ENCODE assay signal across 13 cellular contexts in the genomic region with DNA sequence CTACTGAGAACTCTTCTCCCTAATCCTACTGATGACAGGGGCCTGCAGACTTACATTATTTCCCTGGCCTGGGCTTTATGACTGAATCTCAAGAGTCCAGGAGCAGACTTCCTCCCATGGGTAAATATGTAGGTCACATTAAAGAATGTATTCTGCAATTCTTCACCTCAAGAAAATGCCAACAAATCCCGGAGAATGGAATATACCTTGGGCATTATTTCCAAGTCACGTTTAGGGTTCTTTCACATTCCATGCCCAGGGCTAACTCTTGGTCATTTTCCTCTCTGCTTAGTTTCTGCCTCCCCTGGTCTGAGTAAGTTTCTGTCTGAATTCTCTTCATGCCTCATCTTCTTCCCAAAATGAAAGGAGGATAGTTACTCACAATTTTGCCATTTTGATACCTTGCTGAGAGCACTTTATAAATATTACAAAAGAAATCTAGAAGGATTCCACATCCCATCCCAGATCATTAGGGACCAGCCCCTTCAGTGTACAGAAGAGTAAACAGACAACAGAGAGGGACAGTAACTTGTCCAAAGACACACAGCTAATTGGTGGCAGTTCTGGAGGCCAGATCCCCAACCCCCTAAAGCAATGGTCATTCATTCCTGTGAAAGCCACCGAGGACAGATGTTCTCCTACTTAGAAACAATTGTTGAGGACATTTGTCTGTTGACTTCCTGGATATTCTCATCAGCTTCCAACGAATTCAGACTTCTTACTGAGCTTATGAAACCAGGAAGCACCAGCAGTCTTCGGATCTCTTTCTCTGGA. TPM values are rescaled to one million over a fixed set of nuclear protein-coding genes. Genes with fewer than 3 reads are reported as not detected.
A peak's percentile ranks its signal among the peaks of the same experiment; 100 is the strongest.
DNase-seq lines count a peak whose midpoint lies in the region; ATAC-seq and TF ChIP-seq lines count a peak whose summit lies in the region.
"Had no signal": no experiment of that assay in that cellular context is flagged by ENCODE, and none has a peak within 500 bp of the region (broad histone marks: within the 10 kb centered on the region; RNA-seq: fewer than 3 reads in every experiment).

No MANE protein-coding gene starts in this region.

- H3K27ac ChIP-seq in SU-DHL-6 (ENCODE audit: low read depth, low read length) (no peak overlapping the region), iPS-20b (ENCODE audit: low read length) (no peak overlapping the region)

- H3K27me3 Mint-ChIP-seq in activated T-cell treated with anti-CD3 and anti-CD28 coated beads, Interleukin-2, amount 50 U/mL, for 4 hours (ENCODE audit: low read depth), result peaks cover 12% of the 10 kb centered on the region
- peaks cover 27 to 50% of the 10 kb centered on the region in 2 donors for H3K27me3 Mint-ChIP-seq in stimulated activated naive B cell treated with anti-CD40 and anti-IgM and Interleukin-4, amounts not matched to agents 10 μg/mL and 1 μg/mL and 100 μg/mL, for 72 hours

- H3K79me2 ChIP-seq in SU-DHL-6 (ENCODE audit: insufficient read depth, low read length), result no peaks in the 10 kb centered on the region

- H3F3A ChIP-seq in SU-DHL-6 (ENCODE audit: insufficient read depth), result no peaks in the 10 kb centered on the region

- no peaks in the 10 kb centered on the region for H3K36me3 Mint-ChIP-seq in activated T-cell treated with anti-CD3 and anti-CD28 coated beads, Interleukin-2, amount 50 U/mL, for 4 hours (ENCODE audit: insufficient read depth)
- no peaks in the 10 kb centered on the region for H3K36me3 Mint-ChIP-seq in stimulated activated naive B cell treated with anti-CD40 and anti-IgM and Interleukin-4, amounts not matched to agents 10 μg/mL and 1 μg/mL and 100 μg/mL, for 72 hours

- peak overlapping the region; percentile 79 for H2AFZ ChIP-seq in SU-DHL-6 (ENCODE audit: low read depth, low read length, severe bottlenecking)

- H3K9ac ChIP-seq in SU-DHL-6 (ENCODE audit: low read length) (no peak overlapping the region), iPS-20b (ENCODE audit: low read depth, low read length) (peak overlapping the region; percentile 73; the same call in 1 of the 2 replicates)

- TF ChIP-seq CTCF in SU-DHL-6 (IDR thresholded peaks at IDR 0.05; ENCODE audit: insufficient read depth, low read length, poor library complexity, severe bottlenecking), result no peak

- no peak overlapping the region for H3K4me3 ChIP-seq in SU-DHL-6 (ENCODE audit: insufficient read depth, low read length, poor library complexity, severe bottlenecking)
- peak overlapping the region; percentile 62 for H3K4me3 ChIP-seq in iPS-20b (ENCODE audit: low read length)

- H3K27me3 ChIP-seq in SU-DHL-6 (ENCODE audit: low read length) (no peaks in the 10 kb centered on the region), iPS-20b (ENCODE audit: insufficient read depth, low read length) (peaks cover 8% of the 10 kb centered on the region; the same call in 1 of the 2 replicates)

- no peaks in the 10 kb centered on the region for H3K9me2 ChIP-seq in SU-DHL-6 (replicated peaks; ENCODE audit: insufficient read depth, low read length)

- peak overlapping the region; percentile 54 for H3K4me2 ChIP-seq in SU-DHL-6 (ENCODE audit: low read depth, low read length, poor library complexity, severe bottlenecking)

- ATAC-seq in activated T-cell treated with anti-CD3 and anti-CD28 coated beads, Interleukin-2, amount 50 U/mL, for 4 hours, result no peak
- no peak for ATAC-seq in stimulated activated naive B cell treated with anti-CD40 and anti-IgM and Interleukin-4, amounts not matched to agents 10 μg/mL and 1 μg/mL and 100 μg/mL, for 72 hours (replicated peaks)
- no peak for ATAC-seq in GM19463 (IDR thresholded peaks at IDR 0.05; ENCODE audit: unreplicated experiment)
- ATAC-seq: SK-N-SH treated with all-trans-retinoic acid at 6 μM for 48 hours had no signal

- H3K27ac Mint-ChIP-seq in stimulated activated naive B cell treated with anti-CD40 and anti-IgM and Interleukin-4, amounts not matched to agents 10 μg/mL and 1 μg/mL and 100 μg/mL, for 72 hours, result no peak overlapping the region

- no peaks in the 10 kb centered on the region for H3K9me3 Mint-ChIP-seq in activated T-cell treated with anti-CD3 and anti-CD28 coated beads, Interleukin-2, amount 50 U/mL, for 4 hours
- no peaks in the 10 kb centered on the region for H3K9me3 Mint-ChIP-seq in stimulated activated naive B cell treated with anti-CD40 and anti-IgM and Interleukin-4, amounts not matched to agents 10 μg/mL and 1 μg/mL and 100 μg/mL, for 72 hours

- peaks cover 17% of the 10 kb centered on the region for H3K4me1 ChIP-seq in iPS-20b (ENCODE audit: insufficient read depth, low read length)

- peak overlapping the region; percentile 40 for H3K4me3 Mint-ChIP-seq in activated T-cell treated with anti-CD3 and anti-CD28 coated beads, Interleukin-2, amount 50 U/mL, for 4 hours
- peak overlapping the region; percentile 57 to 63 for H3K4me3 Mint-ChIP-seq in stimulated activated naive B cell treated with anti-CD40 and anti-IgM and Interleukin-4, amounts not matched to agents 10 μg/mL and 1 μg/mL and 100 μg/mL, for 72 hours

- H3K36me3 ChIP-seq in SU-DHL-6 (ENCODE audit: low read length) (no peaks in the 10 kb centered on the region), iPS-20b (ENCODE audit: insufficient read depth, low read depth, low read length) (no peaks in the 10 kb centered on the region)

- peaks cover 4% of the 10 kb centered on the region for H3K4me1 Mint-ChIP-seq in activated T-cell treated with anti-CD3 and anti-CD28 coated beads, Interleukin-2, amount 50 U/mL, for 4 hours (ENCODE audit: low read depth)
- peaks cover 5 to 12% of the 10 kb centered on the region in 2 donors for H3K4me1 Mint-ChIP-seq in stimulated activated naive B cell treated with anti-CD40 and anti-IgM and Interleukin-4, amounts not matched to agents 10 μg/mL and 1 μg/mL and 100 μg/mL, for 72 hours

- H4K20me1 ChIP-seq in SU-DHL-6 (ENCODE audit: low read depth, low read length), result no peaks in the 10 kb centered on the region

- no peak for DNase-seq in activated T-cell treated with anti-CD3 and anti-CD28 coated beads, Interleukin-2, amount 50 U/mL, for 4 hours
- no peak for DNase-seq in activated T-cell treated with anti-CD3 and anti-CD28 coated beads, Interleukin-2, amount 50 U/mL, for 1 hour
- no peak for DNase-seq in stimulated activated naive B cell treated with anti-CD40 and anti-IgM and Interleukin-4, amounts not matched to agents 10 μg/mL and 1 μg/mL and 100 μg/mL, for 72 hours
- DNase-seq in SIG-M5 (lab: John Stamatoyannopoulos, UW) (no peak), DMS114 treated with DMSO at 0.1 percent for 48 hours (lab: John Stamatoyannopoulos, UW; ENCODE audit: unreplicated experiment) (no peak)
- DNase-seq: anterior cingulate cortex, DMS 273 treated with DMSO at 0.1 percent for 48 hours, NCI-H1048 had no signal

- no peaks in the 10 kb centered on the region for H3K9me3 ChIP-seq in SU-DHL-6 (ENCODE audit: insufficient read depth, low read length)
- H3K9me3 ChIP-seq in iPS-20b (ENCODE audit: insufficient read depth, low read depth, low read length), result no peaks in the 10 kb centered on the region

RNA-seq across cellular contexts. Expression of gene PAH, which starts 0.6 kb away (rescaled TPM):
- total RNA-seq in activated T-cell treated with anti-CD3 and anti-CD28 coated beads, Interleukin-2, amount 50 U/mL, for 4 hours, result under 1 TPM; 0.32 to 0.71 (median 0.46) TPM
- total RNA-seq: dermis microvascular lymphatic vessel endothelial cell had no signal

RNA-seq across cellular contexts. Expression of gene ASCL1, which starts 41.0 kb away (rescaled TPM):
- total RNA-seq in activated T-cell treated with anti-CD3 and anti-CD28 coated beads, Interleukin-2, amount 50 U/mL, for 4 hours, result not detected
- total RNA-seq: dermis microvascular lymphatic vessel endothelial cell had no signal
